In the genomic region with DNA sequence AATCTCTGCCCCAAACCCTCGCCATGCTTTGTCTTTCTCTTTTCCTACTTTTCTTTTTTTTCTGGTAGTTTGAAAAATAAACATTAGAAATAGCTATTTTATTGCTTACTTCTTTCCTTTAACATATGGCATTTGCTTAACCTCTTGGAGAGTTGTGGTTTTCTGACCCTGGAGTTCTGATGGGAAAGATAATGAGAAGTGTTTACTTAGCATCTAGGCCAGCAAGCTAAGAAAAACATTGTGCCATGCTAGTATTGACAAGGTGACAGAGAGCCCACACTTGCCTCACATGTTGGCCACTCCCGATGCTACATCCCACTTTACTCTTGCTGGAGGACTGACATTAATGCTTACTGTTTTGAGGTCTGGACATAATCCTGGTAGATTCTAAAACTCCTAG, we compare ENCODE assay signal across 18 cellular contexts.
DNase-seq lines count a peak whose midpoint lies in the region; ATAC-seq and TF ChIP-seq lines count a peak whose summit lies in the region.
"Had no signal": no experiment of that assay in that cellular context is flagged by ENCODE, and none has a peak within 500 bp of the region (broad histone marks: within the 10 kb centered on the region; RNA-seq: fewer than 3 reads in every experiment).

No MANE protein-coding gene starts in this region.

- no peak overlapping the region for H2AK9ac ChIP-seq in IMR-90 (replicated peaks; ENCODE audit: low read depth, low read length, poor library complexity)

- H3K27ac ChIP-seq in IMR-90 (ENCODE audit: insufficient read depth, low read length) = no peak overlapping the region
- no peak overlapping the region for H3K27ac ChIP-seq in lower lobe of right lung
- no peak overlapping the region for H3K27ac ChIP-seq in dorsolateral prefrontal cortex
- H3K27ac ChIP-seq: coronary artery, gastroesophageal sphincter had no signal

- POLR2A ChIA-PET in IMR-90 (lab: Charles Lee; ENCODE audit: unreplicated experiment) = no interaction called here

- H3K9me1 ChIP-seq in IMR-90 (ENCODE audit: insufficient read depth, low read length) = peaks cover 6% of the 10 kb centered on the region; the same call in 1 of the 2 replicates

- no peaks in the 10 kb centered on the region for H4K20me1 ChIP-seq in IMR-90 (ENCODE audit: insufficient read depth, low read length)

- H3K23ac ChIP-seq in IMR-90 (ENCODE audit: low read depth, low read length) = no peak overlapping the region

- H3K36me3 ChIP-seq in IMR-90 (ENCODE audit: control insufficient read depth, insufficient read depth, low read length) = no peaks in the 10 kb centered on the region
- H3K36me3 ChIP-seq in lower lobe of right lung = no peaks in the 10 kb centered on the region
- H3K36me3 ChIP-seq: gastroesophageal sphincter had no signal

- no peak overlapping the region for H3K14ac ChIP-seq in IMR-90 (replicated peaks; ENCODE audit: low read depth, low read length)

- no peak overlapping the region for H2BK120ac ChIP-seq in IMR-90 (ENCODE audit: low read depth, low read length)

- H3K27me3 ChIP-seq in IMR-90 (ENCODE audit: control insufficient read depth, insufficient read depth, low read length) (no peaks in the 10 kb centered on the region), lower lobe of right lung (ENCODE audit: low read depth) (no peaks in the 10 kb centered on the region), dorsolateral prefrontal cortex (no peaks in the 10 kb centered on the region)
- H3K27me3 ChIP-seq: gastroesophageal sphincter had no signal

- H3K4me2 ChIP-seq in IMR-90 (ENCODE audit: low read depth, low read length) = no peak overlapping the region

- no peaks in the 10 kb centered on the region for H3K79me1 ChIP-seq in IMR-90 (ENCODE audit: low read depth in 1 of 2, low read length in 2 of 2)

- H3K56ac ChIP-seq in IMR-90 (ENCODE audit: extremely low read depth, insufficient read depth, low read length) = no peak overlapping the region

- H3K4me1 ChIP-seq in IMR-90 (ENCODE audit: control insufficient read depth, insufficient read depth, low read length) (peaks cover 7% of the 10 kb centered on the region), lower lobe of right lung (no peaks in the 10 kb centered on the region)

- no peak overlapping the region for H2AK5ac ChIP-seq in IMR-90 (ENCODE audit: low read depth, low read length)

- H2BK5ac ChIP-seq in IMR-90 (ENCODE audit: low read depth, low read length, poor library complexity, severe bottlenecking) = no peak overlapping the region

- H3K9me3 ChIP-seq in IMR-90 (ENCODE audit: control insufficient read depth, insufficient read depth, low read length) (no peaks in the 10 kb centered on the region), lower lobe of right lung (no peaks in the 10 kb centered on the region)
- H3K9me3 ChIP-seq: gastroesophageal sphincter had no signal

- H4K5ac ChIP-seq in IMR-90 (ENCODE audit: low read depth, low read length) = no peak overlapping the region

- TF ChIP-seq CTCF in IMR-90 (conservative IDR thresholded peaks at IDR 0.05; ENCODE audit: low read depth, low read length) (no peak), lower lobe of right lung (IDR thresholded peaks at IDR 0.05) (no peak), dorsolateral prefrontal cortex (IDR thresholded peaks at IDR 0.05 in 54 of 56, conservative IDR thresholded peaks at IDR 0.05 in 2 of 56; ENCODE audit: low read depth in 1 of 56, partially characterized antibody in 56 of 56) (no peak)

- 60% methylated on average over 1 of the region's 2 CpGs; no CpG with 5 or more reads in 1 of the 2 experiments for WGBS in IMR-90 (ENCODE audit: extremely low coverage in 2 of 2, insufficient read length in 1 of 2), 2 experiments

- in situ Hi-C loops in IMR-90 (cut with MboI; ENCODE audit: low sequenced_read_pairs) = no loop called here

- H3K4ac ChIP-seq in IMR-90 (ENCODE audit: low read depth, low read length) = no peak overlapping the region

- intact Hi-C loops in IMR-90 (cut with micrococcal nuclease) (no loop called here), lower lobe of right lung (cut with DNase I) (no loop called here), dorsolateral prefrontal cortex (cut with DNase I) (loop anchor here in 1 of 2 donors (10.0 kb wide), 1 partner anchor 50 kb away; no protein-coding TSS in a partner anchor)

- no peak overlapping the region for H4K8ac ChIP-seq in IMR-90 (ENCODE audit: low read depth in 2 of 2, low read length in 2 of 2)

- H3K9ac ChIP-seq in IMR-90 (ENCODE audit: low read depth, low read length) = no peak overlapping the region

- H2BK15ac ChIP-seq in IMR-90 (ENCODE audit: low read depth, low read length) = no peak overlapping the region

- peak; percentile 54 for ATAC-seq in IMR-90 (ENCODE audit: low read depth)
- ATAC-seq in lower lobe of right lung = peak; percentile 70
- ATAC-seq in HG03139 (IDR thresholded peaks at IDR 0.05; ENCODE audit: unreplicated experiment) = no peak
- ATAC-seq: gastroesophageal sphincter, GM12878, left cardiac atrium had no signal

- TF ChIP-seq RAD21 in IMR-90 (IDR thresholded peaks at IDR 0.05; ENCODE audit: low read length) = no peak

- no peak overlapping the region for H4K91ac ChIP-seq in IMR-90 (ENCODE audit: insufficient read depth, low read depth, low read length)

- peak; percentile 58 for DNase-seq in DMS153 treated with DMSO at 0.1 percent for 48 hours (lab: John Stamatoyannopoulos, UW; ENCODE audit: unreplicated experiment)
- peak; percentile 7 for DNase-seq in IMR-90
- DNase-seq in NCI-H69 (lab: John Stamatoyannopoulos, UW) = peak; percentile 92
- DNase-seq in lower lobe of right lung = no peak
- DNase-seq in dorsolateral prefrontal cortex = no peak
- no peak for DNase-seq in activated T-cell treated with anti-CD3 and anti-CD28 coated beads, Interleukin-2, amount 50 U/mL, for 1 hour
- no peak for DNase-seq in NCI-H446 (lab: John Stamatoyannopoulos, UW)
- DNase-seq: activated gamma-delta T cell treated with Interleukin-2 at 50 U/mL for 16 hours; CD8-positive, alpha-beta memory T cell; GDM1; left cardiac atrium; NCI-H2227 treated with DMSO at 0.1 percent for 48 hours; stimulated activated CD4-positive, alpha-beta T cell treated with anti-CD3 and anti-CD28 coated beads, Interleukin-2, amount 100 ng/mL, for 24 hours; T-helper 9 cell had no signal

- TF ChIP-seq POLR2A in IMR-90 (IDR thresholded peaks at IDR 0.05; ENCODE audit: low read depth, low read length) = no peak

- H3K18ac ChIP-seq in IMR-90 (ENCODE audit: low read depth, low read length) = no peak overlapping the region

- H3K4me3 ChIP-seq in IMR-90 (ENCODE audit: insufficient read depth, low read depth, low read length) = no peak overlapping the region
- H3K4me3 ChIP-seq in lower lobe of right lung = no peak overlapping the region
- H3K4me3 ChIP-seq in dorsolateral prefrontal cortex = no peak overlapping the region
- H3K4me3 ChIP-seq: coronary artery, gastroesophageal sphincter, GM12878 had no signal

- dilution Hi-C loops in IMR-90 (cut with HindIII; ENCODE audit: low sequenced_read_pairs, unreplicated experiment) = no loop called here

- H2BK20ac ChIP-seq in IMR-90 (ENCODE audit: low read depth, low read length) = no peak overlapping the region

- CTCF ChIA-PET in IMR-90 (lab: Yijun Ruan, JAX) = interaction anchor here (0.6 kb wide), 2 partner anchors 55 to 1425 kb away, joined by 3 to 5 read pairs; no protein-coding TSS in a partner anchor

- H2AFZ ChIP-seq in IMR-90 (replicated peaks; ENCODE audit: low read length, poor library complexity) = no peak overlapping the region

- BruUV-seq in IMR-90 (replicated peaks; lab: Mats Ljungman, UMichigan) = no TSS peak

TF ChIP-seq in IMR-90, 13 proteins besides CTCF, POLR2A, EP300 and RAD21:
- TF ChIP-seq MXI1 (IDR thresholded peaks at IDR 0.05; ENCODE audit: borderline replicate concordance, low read depth, low read length) (no peak), MAZ (IDR thresholded peaks at IDR 0.05; ENCODE audit: borderline replicate concordance, low read depth, low read length) (no peak), SMC3 (IDR thresholded peaks at IDR 0.05; ENCODE audit: low read depth, low read length) (no peak), FOS (IDR thresholded peaks at IDR 0.05; ENCODE audit: low read depth, low read length) (no peak), CHD1 (IDR thresholded peaks at IDR 0.05; ENCODE audit: low read depth, low read length) (no peak), NFE2L2 (IDR thresholded peaks at IDR 0.05; ENCODE audit: low read depth, low read length) (no peak), RCOR1 (IDR thresholded peaks at IDR 0.05; ENCODE audit: insufficient replicate concordance, low read length) (no peak), CEBPB (IDR thresholded peaks at IDR 0.05; ENCODE audit: low read depth, low read length) (no peak), MAFK (IDR thresholded peaks at IDR 0.05; ENCODE audit: low read depth, low read length) (no peak)
- TF ChIP-seq, protein P1, sequence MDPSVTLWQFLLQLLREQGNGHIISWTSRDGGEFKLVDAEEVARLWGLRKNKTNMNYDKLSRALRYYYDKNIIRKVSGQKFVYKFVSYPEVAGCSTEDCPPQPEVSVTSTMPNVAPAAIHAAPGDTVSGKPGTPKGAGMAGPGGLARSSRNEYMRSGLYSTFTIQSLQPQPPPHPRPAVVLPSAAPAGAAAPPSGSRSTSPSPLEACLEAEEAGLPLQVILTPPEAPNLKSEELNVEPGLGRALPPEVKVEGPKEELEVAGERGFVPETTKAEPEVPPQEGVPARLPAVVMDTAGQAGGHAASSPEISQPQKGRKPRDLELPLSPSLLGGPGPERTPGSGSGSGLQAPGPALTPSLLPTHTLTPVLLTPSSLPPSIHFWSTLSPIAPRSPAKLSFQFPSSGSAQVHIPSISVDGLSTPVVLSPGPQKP (IDR thresholded peaks at IDR 0.05; ENCODE audit: borderline replicate concordance, low read depth, low read length) = no peak

Comparison
In these comparisons a context has a peak if more than half of its experiments do, and no peak if none do; other contexts are left out.
1. DNase-seq: peak in DMS153 treated with DMSO at 0.1 percent for 48 hours (single experiment), IMR-90 (single experiment) and NCI-H69 (single experiment); none in lower lobe of right lung (single experiment), dorsolateral prefrontal cortex (0 of 10), activated T-cell treated with anti-CD3 and anti-CD28 coated beads, Interleukin-2, amount 50 U/mL, for 1 hour (single experiment) and NCI-H446 (0 of 2).